Comparison of ENCODE assay signal across 24 cellular contexts in genomic region chr3:10002951-10003350, GRCh38.
"Had no signal": no experiment of that assay in that cellular context is flagged by ENCODE, and none has a peak within 500 bp of the region (broad histone marks: within the 10 kb centered on the region; RNA-seq: fewer than 3 reads in every experiment).

No MANE protein-coding gene starts in this region.

- DNase-seq: activated CD4-positive, alpha-beta T cell treated with anti-CD3 and anti-CD28 coated beads for 36 hours; activated CD4-positive, alpha-beta T cell treated with anti-CD3 and anti-CD28 coated beads, Interleukin-2, amount 10 ng/mL, durations not matched to agents 7 days and 5 days; activated CD4-positive, alpha-beta T cell treated with anti-CD3 and anti-CD28 coated beads, Interleukin-2, amount 50 U/mL, for 48 hours; activated effector memory CD4-positive, alpha-beta T cell treated with Interleukin-2 at 50 U/mL for 16 hours; activated naive CD4-positive, alpha-beta T cell treated with anti-CD3 and anti-CD28 coated beads, Interleukin-2, amount 10 ng/mL, durations not matched to agents 7 days and 5 days; activated naive CD8-positive, alpha-beta T cell treated with anti-CD3 and anti-CD28 coated beads, Interleukin-2, amount 50 U/mL, for 24 hours; anterior cingulate cortex; caudate nucleus; cerebellar nuclear complex; Karpas-422; KBM-7; NCI-H1105; NCI-H1417 treated with DMSO at 0.1 percent for 48 hours; NCI-H187 treated with DMSO at 0.1 percent for 48 hours; NCI-H2081; NCI-H2171 treated with DMSO at 0.1 percent for 48 hours; NCI-H345; NCI-H524 treated with DMSO at 0.1 percent for 48 hours; SHP77 treated with DMSO at 0.1 percent for 48 hours; SK-N-SH had no signal

- ATAC-seq: activated CD4-positive, alpha-beta T cell treated with anti-CD3 and anti-CD28 coated beads for 36 hours; activated naive CD8-positive, alpha-beta T cell treated with anti-CD3 and anti-CD28 coated beads, Interleukin-2, amount 50 U/mL, for 24 hours; Panc1 had no signal

- H3K27me3 ChIP-seq: SJSA1 had no signal

- H3K9me3 ChIP-seq: SJSA1, SK-N-SH had no signal

- FAIRE-seq: bronchial epithelial cell, TTC549 had no signal

- H3K4me3 ChIP-seq: SJSA1 had no signal

- H3K27ac ChIP-seq: SJSA1 had no signal

- H3K9ac ChIP-seq: SK-N-SH had no signal

- H3K4me2 ChIP-seq: SK-N-SH had no signal

- H3K4me1 ChIP-seq: SJSA1 had no signal
